ENCODE assay signal across 10 cellular contexts in genomic region chr10:24462889-24463552, GRCh38.
DNase-seq lines count a peak whose midpoint lies in the region; ATAC-seq and TF ChIP-seq lines count a peak whose summit lies in the region.
"Had no signal": no experiment of that assay in that cellular context is flagged by ENCODE, and none has a peak within 500 bp of the region (broad histone marks: within the 10 kb centered on the region; RNA-seq: fewer than 3 reads in every experiment).

No MANE protein-coding gene starts in this region.

- H3K36me3 ChIP-seq in PC-3 (ENCODE audit: low read depth, low read length) (no peaks in the 10 kb centered on the region), muscle layer of duodenum (ENCODE audit: control insufficient read depth in 1 of 2, insufficient read depth in 2 of 2, low read length in 2 of 2) (peaks cover 0 to 4% of the 10 kb centered on the region in 2 donors)

- no peaks in the 10 kb centered on the region for H3F3A ChIP-seq in PC-3 (ENCODE audit: low read length, unreplicated experiment)

- H3K4me1 ChIP-seq in PC-3 (ENCODE audit: insufficient read depth, low read length), result peaks cover 46% of the 10 kb centered on the region
- H3K4me1 ChIP-seq in muscle layer of duodenum (ENCODE audit: control insufficient read depth in 1 of 2, insufficient read depth in 2 of 2, low read length in 2 of 2), result peaks cover 0 to 13% of the 10 kb centered on the region in 2 donors

- BruUV-seq in PC-3 (replicated peaks; lab: Mats Ljungman, UMichigan), result no TSS peak

- peaks cover 11% of the 10 kb centered on the region for H4K20me1 ChIP-seq in PC-3 (ENCODE audit: low read length)

- peak overlapping the region; percentile 12; the same call in 1 of the 2 replicates for H2AFZ ChIP-seq in PC-3 (ENCODE audit: low read length)

- DNase-seq in AG10803 (ENCODE audit: low read depth) (no peak), PC-3 (peak; percentile 41), coronary artery (ENCODE audit: low spot score) (no peak), UCSD-AML1 (lab: John Stamatoyannopoulos, UW; ENCODE audit: unreplicated experiment) (no peak), foreskin melanocyte (no peak), HCEC 1CT (no peak)
- no peak for DNase-seq in NK-92 treated with Interleukin-12 subunit alpha and Interleukin-12 subunit beta, amount 100 ng/mL, for 24 hours (lab: John Stamatoyannopoulos, UW)
- DNase-seq: activated gamma-delta T cell, GOT3 had no signal

- H3K4me3 ChIP-seq in AG10803 (ENCODE audit: low read length) (no peak overlapping the region), PC-3 (ENCODE audit: low read length) (peak overlapping the region; percentile 50; the same call in 1 of the 2 replicates), coronary artery (no peak overlapping the region), muscle layer of duodenum (ENCODE audit: low read depth in 1 of 2, low read length in 2 of 2) (no peak overlapping the region)

- ATAC-seq in PC-3, result peak; percentile 20; the same call in 1 of the 2 replicates

- H3K79me2 ChIP-seq in PC-3 (ENCODE audit: low read length), result peaks cover 20% of the 10 kb centered on the region

- peak overlapping the region; percentile 89 for H3K4me2 ChIP-seq in PC-3 (ENCODE audit: low read length)

- no peaks in the 10 kb centered on the region for H3K27me3 ChIP-seq in PC-3 (ENCODE audit: low read length)
- H3K27me3 ChIP-seq in muscle layer of duodenum (ENCODE audit: low read depth, low read length), result no peaks in the 10 kb centered on the region

- POLR2A ChIA-PET in PC-3 (lab: Charles Lee; ENCODE audit: unreplicated experiment), result no interaction called here

- H3K27ac ChIP-seq in PC-3 (ENCODE audit: low read length) (peak overlapping the region; percentile 99), coronary artery (peak overlapping the region; percentile 59 to 61), muscle layer of duodenum (ENCODE audit: low read length) (peak overlapping the region; percentile 81)

- H3K9me3 ChIP-seq in PC-3 (ENCODE audit: low read length) (no peaks in the 10 kb centered on the region), muscle layer of duodenum (ENCODE audit: control insufficient read depth in 1 of 2, low read length in 2 of 2) (no peaks in the 10 kb centered on the region)

- TF ChIP-seq CTCF in AG10803 (conservative IDR thresholded peaks at IDR 0.05; ENCODE audit: low read length) (peak; percentile 15; the same call in 1 of the 2 replicates), PC-3 (conservative IDR thresholded peaks at IDR 0.05; ENCODE audit: low read depth, low read length) (peak; percentile 71), coronary artery (IDR thresholded peaks at IDR 0.05) (no peak)

- H3K9me2 ChIP-seq in PC-3 (replicated peaks; ENCODE audit: low read length), result no peaks in the 10 kb centered on the region

- CTCF ChIA-PET in PC-3 (lab: Charles Lee), result interaction anchor here (0.6 kb wide), 1 partner anchor 20 kb away, joined by 3 read pairs; no protein-coding TSS in a partner anchor

- peak overlapping the region; percentile 78 for H3K9ac ChIP-seq in PC-3 (ENCODE audit: low read length)

- intact Hi-C loops in PC-3 (cut with micrococcal nuclease), result loop anchor here (1.0 kb wide), 1 partner anchor 40 kb away; no protein-coding TSS in a partner anchor
